ENCODE assay signal across 8 cellular contexts in the genomic region with DNA sequence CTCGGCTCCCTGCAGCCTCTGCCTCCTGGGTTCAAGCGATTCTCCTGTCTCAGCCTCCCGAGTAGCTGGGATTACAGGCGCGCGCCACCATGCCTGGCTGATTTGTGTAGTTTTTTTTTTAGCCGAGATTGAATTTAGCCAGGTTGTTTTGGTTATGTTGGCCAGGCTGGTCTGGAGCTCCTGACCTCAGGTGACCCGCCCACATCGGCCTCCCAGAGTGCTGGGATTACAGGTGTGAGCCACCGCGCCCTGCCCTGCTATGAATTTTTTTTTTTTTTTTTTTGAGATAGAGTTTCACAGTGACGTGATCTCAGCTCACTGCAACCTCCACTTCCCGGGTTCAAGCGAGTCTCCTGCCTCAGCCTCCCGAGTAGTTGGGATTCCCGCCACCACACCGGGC. TPM values are rescaled to one million over a fixed set of nuclear protein-coding genes. Genes with fewer than 3 reads are reported as not detected.
DNase-seq lines count a peak whose midpoint lies in the region; ATAC-seq and TF ChIP-seq lines count a peak whose summit lies in the region.
"Not testable (repeated sequence)": the region's sequence is repeated elsewhere in the genome, so short reads cannot be mapped to it uniquely, and the experiment has no call there.

No MANE protein-coding gene starts in this region.

- H3K4me3 Mint-ChIP-seq in activated naive CD4-positive, alpha-beta T cell treated with anti-CD3 and anti-CD28 coated beads, Interleukin-2, amount 50 U/mL, for 24 hours = peak overlapping the region; percentile 99
- H3K4me3 Mint-ChIP-seq in effector memory CD8-positive, alpha-beta T cell = peak overlapping the region; percentile 100
- peak overlapping the region; percentile 100 for H3K4me3 Mint-ChIP-seq in nephron progenitor cell

- not testable (repeated sequence) for TF ChIP-seq CTCF in C4-2B (conservative IDR thresholded peaks at IDR 0.05); HL-60 (IDR thresholded peaks at IDR 0.05; ENCODE audit: insufficient read depth, low read length); nephron progenitor cell (IDR thresholded peaks at IDR 0.05); testis (IDR thresholded peaks at IDR 0.05)

- not testable (repeated sequence) for H3K9me3 ChIP-seq in SJCRH30 (replicated peaks); iPS-15b (ENCODE audit: control insufficient read depth, insufficient read depth, low read length); testis

- H3K4me1 Mint-ChIP-seq in activated naive CD4-positive, alpha-beta T cell treated with anti-CD3 and anti-CD28 coated beads, Interleukin-2, amount 50 U/mL, for 24 hours = peaks cover 37% of the 10 kb centered on the region
- H3K4me1 Mint-ChIP-seq in effector memory CD8-positive, alpha-beta T cell (ENCODE audit: low read depth in 2 of 2) = peaks cover 35% of the 10 kb centered on the region in 2 donors
- peaks cover 48% of the 10 kb centered on the region for H3K4me1 Mint-ChIP-seq in nephron progenitor cell

- not testable (repeated sequence) for H3K9me3 Mint-ChIP-seq in activated naive CD4-positive, alpha-beta T cell treated with anti-CD3 and anti-CD28 coated beads, Interleukin-2, amount 50 U/mL, for 24 hours; effector memory CD8-positive, alpha-beta T cell; nephron progenitor cell

- TF ChIP-seq POLR2A in testis (IDR thresholded peaks at IDR 0.05) = not testable (repeated sequence)

- intact Hi-C loops in testis (cut with DNase I; ENCODE audit: low total_unique reads) = not testable (repeated sequence)

- not testable (repeated sequence) for DNase-seq in HL-60 (ENCODE audit: low read depth in 1 of 2, low spot score in 1 of 2); SJCRH30; effector memory CD8-positive, alpha-beta T cell; nephron progenitor cell; testis

- H3K4me3 ChIP-seq in HL-60 (replicated peaks; ENCODE audit: insufficient read depth, low read length) (peak overlapping the region; percentile 53), SJCRH30 (peak overlapping the region; percentile 82), iPS-15b (ENCODE audit: low read depth, low read length) (peak overlapping the region; percentile 97), testis (peak overlapping the region; percentile 96 to 98)

- not testable (repeated sequence) for H3K27me3 Mint-ChIP-seq in activated naive CD4-positive, alpha-beta T cell treated with anti-CD3 and anti-CD28 coated beads, Interleukin-2, amount 50 U/mL, for 24 hours; effector memory CD8-positive, alpha-beta T cell; nephron progenitor cell (ENCODE audit: low read depth, poor library complexity)

- not testable (repeated sequence) for H3K9ac ChIP-seq in iPS-15b (ENCODE audit: low read depth, low read length)

- H3K36me3 ChIP-seq in SJCRH30 (peaks cover 43% of the 10 kb centered on the region), iPS-15b (ENCODE audit: control insufficient read depth, insufficient read depth, low read length) (peaks cover 16% of the 10 kb centered on the region)
- not testable (repeated sequence) for H3K36me3 ChIP-seq in testis (ENCODE audit: low read depth, missing control alignments)

- not testable (repeated sequence) for H3K27me3 ChIP-seq in HL-60 (ENCODE audit: insufficient read depth, poor library complexity, severe bottlenecking); SJCRH30; iPS-15b (ENCODE audit: control insufficient read depth, insufficient read depth, low read length); testis

- not testable (repeated sequence) for ATAC-seq in effector memory CD8-positive, alpha-beta T cell (replicated peaks)

- WGBS in testis, 2 donors = 60% methylated on average over 16 to 17 of the region's 17 CpGs

- peak overlapping the region; percentile 97 for H3K27ac ChIP-seq in C4-2B
- H3K27ac ChIP-seq in HL-60 (replicated peaks) = peak overlapping the region; percentile 97
- not testable (repeated sequence) for H3K27ac ChIP-seq in SJCRH30
- peak overlapping the region; percentile 97 to 99 for H3K27ac ChIP-seq in testis

- H3K36me3 Mint-ChIP-seq in activated naive CD4-positive, alpha-beta T cell treated with anti-CD3 and anti-CD28 coated beads, Interleukin-2, amount 50 U/mL, for 24 hours = peaks cover 19% of the 10 kb centered on the region
- peaks cover 70% of the 10 kb centered on the region for H3K36me3 Mint-ChIP-seq in effector memory CD8-positive, alpha-beta T cell (ENCODE audit: insufficient read depth)
- peaks cover 42% of the 10 kb centered on the region for H3K36me3 Mint-ChIP-seq in nephron progenitor cell (ENCODE audit: low read depth)

- H3K4me1 ChIP-seq in SJCRH30; iPS-15b (ENCODE audit: control insufficient read depth, insufficient read depth, low read length): not testable (repeated sequence)
- H3K4me1 ChIP-seq in testis = peaks cover 14% of the 10 kb centered on the region

- peak overlapping the region; percentile 99 for H3K27ac Mint-ChIP-seq in activated naive CD4-positive, alpha-beta T cell treated with anti-CD3 and anti-CD28 coated beads, Interleukin-2, amount 50 U/mL, for 24 hours
- peak overlapping the region; percentile 100 for H3K27ac Mint-ChIP-seq in effector memory CD8-positive, alpha-beta T cell
- H3K27ac Mint-ChIP-seq in nephron progenitor cell = not testable (repeated sequence)

RNA-seq across cellular contexts. Expression of a gene that starts 1.4 kb away (rescaled TPM):
- total RNA-seq in SJCRH30 (2014; rRNA removed; shearing (Covaris generic)) = 78.8 and 86.7 TPM in 2 replicates
- 10 to 100 TPM; 16.0 to 16.1 TPM for total RNA-seq in testis
- 10.0 TPM for polyA plus RNA-seq in testis (ENCODE audit: insufficient read depth, low read depth, low replicate concordance)

RNA-seq across cellular contexts. Expression of a gene that starts 2.4 kb away (rescaled TPM):
- total RNA-seq in SJCRH30 (2014; rRNA removed; shearing (Covaris generic)) = 239 and 288 TPM in 2 replicates
- 100 to 1,000 TPM in 1 of 2 donors, 10 to 100 TPM in 1; 91.7 to 103 TPM for total RNA-seq in testis
- polyA plus RNA-seq in testis (ENCODE audit: insufficient read depth, low read depth, low replicate concordance) = 93.3 TPM

RNA-seq across cellular contexts. Expression of a gene that starts 56.3 kb away (rescaled TPM):
- 10.2 and 13.9 TPM in 2 replicates for total RNA-seq in SJCRH30 (2014; rRNA removed; shearing (Covaris generic))
- 10 to 100 TPM; 13.8 to 17.6 TPM for total RNA-seq in testis
- polyA plus RNA-seq in testis (ENCODE audit: insufficient read depth, low read depth, low replicate concordance) = 1.1 TPM
